25 cellular contexts compared by ENCODE assay signal in the genomic region with DNA sequence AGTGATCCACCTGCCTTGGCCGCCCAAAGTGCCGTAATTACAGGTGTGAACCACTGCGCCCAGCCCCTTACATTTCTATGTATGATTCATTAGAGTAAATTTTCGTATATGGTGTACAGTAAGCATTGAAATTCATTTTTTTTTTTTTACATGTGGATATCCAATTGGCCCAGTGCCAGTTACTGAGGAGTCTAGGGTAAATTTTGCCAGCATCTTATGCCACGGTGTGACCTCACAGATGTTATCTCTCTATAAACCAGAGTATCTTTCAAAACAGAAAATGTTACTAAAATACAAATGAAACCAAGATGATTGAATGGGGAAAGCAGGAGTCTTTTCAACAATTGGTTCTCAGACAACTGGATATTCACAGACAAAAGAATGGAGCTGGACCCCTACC.
DNase-seq lines count a peak whose midpoint lies in the region; ATAC-seq, FAIRE-seq and TF ChIP-seq lines count a peak whose summit lies in the region.
"Had no signal": no experiment of that assay in that cellular context is flagged by ENCODE, and none has a peak within 500 bp of the region (broad histone marks: within the 10 kb centered on the region; RNA-seq: fewer than 3 reads in every experiment).

No MANE protein-coding gene starts in this region.

- H3K9ac ChIP-seq in SK-N-SH (no peak overlapping the region), K562 (ENCODE audit: insufficient read depth in 1 of 2, low read depth in 2 of 2, low read length in 2 of 2) (no peak overlapping the region)
- H3K9ac ChIP-seq: BLaER1 treated with 17β-estradiol and CSF1 and Interleukin-3, amounts not matched to agents 10 nM and 100 nM had no signal

- TF ChIP-seq POLR2A in K562 (conservative IDR thresholded peaks at IDR 0.05) (no peak), transverse colon (IDR thresholded peaks at IDR 0.05) (no peak)

- no TSS peak for BruUV-seq in K562 (replicated peaks; lab: Mats Ljungman, UMichigan)

- CTCF ChIA-PET in SK-N-SH (lab: Yijun Ruan, JAX) (no interaction called here), K562 (lab: Yijun Ruan, JAX; ENCODE audit: low intra/inter-chr PET ratio) (no interaction called here), RWPE1 (lab: Yijun Ruan, JAX) (interaction anchor here (0.7 kb wide), 1 partner anchor 548 kb away, joined by 4 read pairs; no protein-coding TSS in a partner anchor)

- no peak overlapping the region for H3K4me3 ChIP-seq in SK-N-SH (ENCODE audit: low read depth in 2 of 2, low read length in 1 of 2)
- no peak overlapping the region for H3K4me3 ChIP-seq in K562
- no peak overlapping the region for H3K4me3 ChIP-seq in psoas muscle
- no peak overlapping the region for H3K4me3 ChIP-seq in transverse colon
- H3K4me3 ChIP-seq: A549; BLaER1 treated with 17β-estradiol and CSF1 and Interleukin-3, amounts not matched to agents 10 nM and 100 nM; GM23338 had no signal

- H2AFZ ChIP-seq in SK-N-SH (ENCODE audit: low read depth) (no peak overlapping the region), K562 (ENCODE audit: low read depth, low read length) (no peak overlapping the region)
- H2AFZ ChIP-seq: GM23338 had no signal

- H3K27ac ChIP-seq in SK-N-SH (ENCODE audit: low read depth in 2 of 2, low read length in 1 of 2) (no peak overlapping the region), K562 (ENCODE audit: extremely low read depth, low read depth, low read length) (no peak overlapping the region), RWPE1 (no peak overlapping the region), psoas muscle (no peak overlapping the region), transverse colon (no peak overlapping the region)
- H3K27ac ChIP-seq: 22Rv1; A549; BLaER1 treated with 17β-estradiol and CSF1 and Interleukin-3, amounts not matched to agents 10 nM and 100 nM had no signal

- no peak for TF ChIP-seq EP300 in SK-N-SH (IDR thresholded peaks at IDR 0.05; ENCODE audit: borderline replicate concordance in 1 of 2, low read depth in 1 of 2, low read length in 1 of 2)
- no peak for TF ChIP-seq EP300 in K562 (IDR thresholded peaks at IDR 0.05; ENCODE audit: low read length)
- TF ChIP-seq EP300 in transverse colon (IDR thresholded peaks at IDR 0.05; ENCODE audit: low read depth) = no peak

- no peak for TF ChIP-seq RAD21 in SK-N-SH (IDR thresholded peaks at IDR 0.05; ENCODE audit: low read length)
- no peak for TF ChIP-seq RAD21 in K562 (CRISPR knock-in tag; conservative IDR thresholded peaks at IDR 0.05 in 1 of 2, IDR thresholded peaks at IDR 0.05 in 1 of 2)

- H3F3A ChIP-seq in SK-N-SH (replicated peaks; ENCODE audit: insufficient read depth) = no peaks in the 10 kb centered on the region

- H3K9me2 ChIP-seq in SK-N-SH = no peaks in the 10 kb centered on the region

- H4K20me1 ChIP-seq in SK-N-SH (ENCODE audit: insufficient read depth) = no peaks in the 10 kb centered on the region
- H4K20me1 ChIP-seq in K562 (replicated peaks; ENCODE audit: control insufficient read depth, insufficient read depth, low read length) = no peaks in the 10 kb centered on the region

- no peak for FAIRE-seq in K562 (lab: Jason Lieb, UNC)
- FAIRE-seq: A549, D721Med, GM12891, GM19239 had no signal

- TF ChIP-seq CTCF in SK-N-SH (IDR thresholded peaks at IDR 0.05) = no peak
- no peak for TF ChIP-seq CTCF in K562 (IDR thresholded peaks at IDR 0.05 in 2 of 3, conservative IDR thresholded peaks at IDR 0.05 in 1 of 3; ENCODE audit: insufficient read depth in 2 of 3, low read depth in 1 of 3, low read length in 3 of 3)
- TF ChIP-seq CTCF in RWPE1 (conservative IDR thresholded peaks at IDR 0.05; ENCODE audit: low read depth) = no peak
- no peak for TF ChIP-seq CTCF in psoas muscle (IDR thresholded peaks at IDR 0.05)
- TF ChIP-seq CTCF in transverse colon (IDR thresholded peaks at IDR 0.05) = no peak

- no peaks in the 10 kb centered on the region for H3K27me3 ChIP-seq in SK-N-SH (ENCODE audit: insufficient read depth)
- H3K27me3 ChIP-seq in K562 (ENCODE audit: control insufficient read depth in 2 of 2, insufficient read depth in 2 of 2, low read length in 2 of 2) = no peaks in the 10 kb centered on the region
- H3K27me3 ChIP-seq in psoas muscle (ENCODE audit: insufficient read depth in 3 of 3, low read length in 2 of 3) = no peaks in the 10 kb centered on the region
- H3K27me3 ChIP-seq in transverse colon = no peaks in the 10 kb centered on the region
- H3K27me3 ChIP-seq: BE2C; BLaER1 treated with 17β-estradiol and CSF1 and Interleukin-3, amounts not matched to agents 10 nM and 100 nM had no signal

- H3K4me2 ChIP-seq in SK-N-SH (no peak overlapping the region), K562 (ENCODE audit: insufficient read depth, low read length) (no peak overlapping the region)
- H3K4me2 ChIP-seq: A549; BLaER1 treated with 17β-estradiol and CSF1 and Interleukin-3, amounts not matched to agents 10 nM and 100 nM; GM23338 had no signal

- 81% methylated on average over 5 of the region's 5 CpGs for WGBS in SK-N-SH (ENCODE audit: low lambda C conversion rate)
- 85% methylated on average over 5 of the region's 5 CpGs for WGBS in K562 (ENCODE audit: insufficient coverage, low coverage, missing lambda C conversion rate)
- 77 to 87% (median 86%) methylated on average over 5 of the region's 5 CpGs for WGBS in psoas muscle, 3 donors
- WGBS in transverse colon (ENCODE audit: low coverage in 1 of 2), 2 donors = 81 to 83% methylated on average over 4 to 5 of the region's 5 CpGs

- ATAC-seq in SK-N-SH treated with all-trans-retinoic acid at 6 μM for 48 hours (no peak), K562 (no peak), psoas muscle (no peak)
- ATAC-seq: A549, GM23338, HCT116 had no signal

- POLR2A ChIA-PET in SK-N-SH (lab: Yijun Ruan, JAX) (no interaction called here), K562 (lab: Yijun Ruan, JAX) (interaction anchor here (0.6 kb wide), 1 partner anchor 8 kb away, joined by 3 read pairs; no protein-coding TSS in a partner anchor), RWPE1 (lab: Yijun Ruan, JAX; ENCODE audit: low non-redundant PET) (no interaction called here)

- in situ Hi-C loops in K562 (cut with MboI) (no loop called here), transverse colon (cut with MboI; ENCODE audit: low pct_ligation_motif_present in 1 of 4, low pct_unique_long_range_greater_than_20kb in 1 of 4, low sequenced_read_pairs in 3 of 4) (no loop called here)

- H3K9me1 ChIP-seq in K562 (ENCODE audit: control insufficient read depth, insufficient read depth, low read length) = no peaks in the 10 kb centered on the region

- DNase-seq in SK-N-SH (no peak), M059J (ENCODE audit: low read depth) (peak; percentile 38), NCI-H69 (lab: John Stamatoyannopoulos, UW) (peak; percentile 11), K562 (ENCODE audit: extremely low read depth in 1 of 4, low spot score in 3 of 4) (no peak), RWPE1 (ENCODE audit: low spot score) (no peak), psoas muscle (no peak), transverse colon (no peak)
- DNase-seq: ACHN; AML-193; BE2C; CD4-positive, alpha-beta T cell; CD8-positive, alpha-beta memory T cell; DMS 273 treated with DMSO at 0.1 percent for 48 hours; DMS79; GF-D8; H9 had no signal

- no peaks in the 10 kb centered on the region for H3K36me3 ChIP-seq in SK-N-SH (replicated peaks in 1 of 2; ENCODE audit: control insufficient read depth in 1 of 2, insufficient read depth in 2 of 2, low read length in 1 of 2)
- H3K36me3 ChIP-seq in K562 (ENCODE audit: control insufficient read depth, insufficient read depth, low read length) = no peaks in the 10 kb centered on the region
- H3K36me3 ChIP-seq in psoas muscle (ENCODE audit: insufficient read depth in 1 of 2, low read depth in 1 of 2) = no peaks in the 10 kb centered on the region
- H3K36me3 ChIP-seq in transverse colon = no peaks in the 10 kb centered on the region

- H3K79me2 ChIP-seq in SK-N-SH (ENCODE audit: insufficient read depth) (no peaks in the 10 kb centered on the region), K562 (ENCODE audit: control insufficient read depth, insufficient read depth, low read length) (no peaks in the 10 kb centered on the region)

- H3K9me3 ChIP-seq in SK-N-SH = peaks cover 4% of the 10 kb centered on the region; the same call in 1 of the 2 replicates
- no peaks in the 10 kb centered on the region; the same call in 1 of the 2 replicates for H3K9me3 ChIP-seq in K562 (replicated peaks; ENCODE audit: control insufficient read depth, insufficient read depth, low read depth, low read length)
- H3K9me3 ChIP-seq in psoas muscle = peaks cover 17% of the 10 kb centered on the region
- no peaks in the 10 kb centered on the region for H3K9me3 ChIP-seq in transverse colon
- H3K9me3 ChIP-seq: A549, BE2C had no signal

- intact Hi-C loops in K562 (cut with micrococcal nuclease) = no loop called here
- intact Hi-C loops in psoas muscle (cut with DNase I) = no loop called here
- intact Hi-C loops in transverse colon (cut with DNase I; ENCODE audit: low total_unique reads) = no loop called here

- H3K4me1 ChIP-seq in SK-N-SH (ENCODE audit: control insufficient read depth in 1 of 2, insufficient read depth in 2 of 2, low read depth in 1 of 2, low read length in 1 of 2) = peaks cover 5 to 25% of the 10 kb centered on the region in 2 experiments
- peaks cover 0 to 5% of the 10 kb centered on the region in 2 experiments; a peak in 1 of 5 replicates for H3K4me1 ChIP-seq in K562 (replicated peaks in 1 of 2; ENCODE audit: control insufficient read depth in 2 of 2, insufficient read depth in 2 of 2, low read length in 2 of 2)
- H3K4me1 ChIP-seq in psoas muscle = no peaks in the 10 kb centered on the region
- peaks cover 4 to 26% (median 18%) of the 10 kb centered on the region in 4 donors for H3K4me1 ChIP-seq in transverse colon
- H3K4me1 ChIP-seq: A549, BE2C had no signal

TF ChIP-seq in SK-N-SH, 30 proteins besides CTCF, POLR2A, EP300 and RAD21 (continues in another document):
- no peak for TF ChIP-seq RFX5 (IDR thresholded peaks at IDR 0.05; ENCODE audit: low read length)

TF ChIP-seq in SK-N-SH treated with all-trans-retinoic acid at 6 μM for 48 hours, 23 proteins besides CTCF, POLR2A, EP300 and RAD21 (continues in another document):
- TF ChIP-seq TCF4 (CRISPR knock-in tag; IDR thresholded peaks at IDR 0.05; ENCODE audit: borderline replicate concordance) (no peak), ESRRG (CRISPR knock-in tag; IDR thresholded peaks at IDR 0.05) (no peak), ARNTL (CRISPR knock-in tag; IDR thresholded peaks at IDR 0.05; ENCODE audit: borderline replicate concordance, low read depth) (no peak), RARB (CRISPR knock-in tag; IDR thresholded peaks at IDR 0.05) (no peak)

TF ChIP-seq in K562, 482 proteins besides CTCF, POLR2A, EP300 and RAD21 (continues in another document):
- TF ChIP-seq ARHGAP35 (IDR thresholded peaks at IDR 0.05; ENCODE audit: partially characterized antibody) (no peak), NFIX (CRISPR knock-in tag; IDR thresholded peaks at IDR 0.05; ENCODE audit: low read depth) (peak; percentile 54; the same call in 1 of the 2 replicates)

Comparison
In these comparisons a context has a peak if more than half of its experiments do, and no peak if none do; other contexts are left out.
1. DNase-seq: peak in M059J (single experiment) and NCI-H69 (single experiment); none in SK-N-SH (single experiment), K562 (0 of 4), RWPE1 (single experiment), psoas muscle (0 of 2) and transverse colon (single experiment).
2. Of the 27 proteins assayed by ChIP-seq in both K562 and SK-N-SH: peak only in K562: none; only in SK-N-SH: none; in both: NFIC; in neither: 26.